Comparison of ENCODE assay signal across 12 cellular contexts in the genomic region with DNA sequence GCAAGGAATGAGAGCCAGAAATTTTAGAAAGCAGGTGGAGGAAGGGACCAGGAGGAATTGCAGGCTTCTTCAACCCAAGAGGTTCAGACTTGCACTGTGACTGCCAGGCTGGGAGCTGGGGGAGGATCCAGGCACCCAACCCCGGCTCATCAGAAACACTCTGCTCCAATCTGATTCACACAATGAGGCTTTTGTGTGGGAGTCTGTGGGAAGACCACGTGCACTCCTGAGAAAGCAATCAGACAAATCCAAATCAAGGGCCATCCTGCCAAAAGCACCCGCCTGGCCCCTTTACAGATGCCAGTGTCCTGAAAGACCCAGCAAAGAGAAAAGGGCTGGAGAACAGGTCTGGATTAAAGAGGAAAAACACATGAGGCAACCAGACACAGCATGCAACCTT. TPM values are rescaled to one million over a fixed set of nuclear protein-coding genes. Genes with fewer than 3 reads are reported as not detected.
DNase-seq lines count a peak whose midpoint lies in the region; ATAC-seq and TF ChIP-seq lines count a peak whose summit lies in the region.
"Had no signal": no experiment of that assay in that cellular context is flagged by ENCODE, and none has a peak within 500 bp of the region (broad histone marks: within the 10 kb centered on the region; RNA-seq: fewer than 3 reads in every experiment).

No MANE protein-coding gene starts in this region.

- DNase-seq in RWPE1 (ENCODE audit: low spot score) (no peak), fibroblast of villous mesenchyme (ENCODE audit: low read depth) (peak; percentile 48), neural crest cell (ENCODE audit: low read depth, low spot score) (peak; percentile 29), COLO668 (lab: John Stamatoyannopoulos, UW; ENCODE audit: unreplicated experiment) (no peak), DMS79 (lab: John Stamatoyannopoulos, UW) (no peak)
- DNase-seq: naive B cell, NCI-H1417, T-helper 17 cell had no signal

- peaks cover 4% of the 10 kb centered on the region for H3K36me3 Mint-ChIP-seq in neural crest cell (ENCODE audit: low read depth)
- H3K36me3 Mint-ChIP-seq: activated naive CD8-positive, alpha-beta T cell; naive B cell had no signal

- POLR2A ChIA-PET in RWPE1 (lab: Yijun Ruan, JAX; ENCODE audit: low non-redundant PET), result no interaction called here

- no peak for TF ChIP-seq CTCF in 22Rv1 (IDR thresholded peaks at IDR 0.05)
- TF ChIP-seq CTCF in RWPE1 (conservative IDR thresholded peaks at IDR 0.05; ENCODE audit: low read depth), result no peak
- no peak for TF ChIP-seq CTCF in fibroblast of villous mesenchyme (IDR thresholded peaks at IDR 0.05; ENCODE audit: insufficient read depth, low read depth, low read length)
- no peak for TF ChIP-seq CTCF in neural crest cell (conservative IDR thresholded peaks at IDR 0.05)

- no peak overlapping the region for H3K4me3 ChIP-seq in fibroblast of villous mesenchyme (ENCODE audit: low read depth, low read length)

- no peaks in the 10 kb centered on the region for H3K27me3 Mint-ChIP-seq in neural crest cell (ENCODE audit: low read depth)
- H3K27me3 Mint-ChIP-seq: activated naive CD8-positive, alpha-beta T cell; naive B cell had no signal

- H3K27ac Mint-ChIP-seq in neural crest cell (ENCODE audit: unreplicated experiment), result peak overlapping the region; percentile 65
- H3K27ac Mint-ChIP-seq: activated naive CD8-positive, alpha-beta T cell; T-helper 17 cell had no signal

- H3K27ac ChIP-seq in 22Rv1 (peak overlapping the region; percentile 12; the same call in 1 of the 2 replicates), RWPE1 (peak overlapping the region; percentile 49)

- H3K4me1 Mint-ChIP-seq in neural crest cell, result peaks cover 30% of the 10 kb centered on the region

- CTCF ChIA-PET in RWPE1 (lab: Yijun Ruan, JAX), result no interaction called here

- H3K4me3 Mint-ChIP-seq in neural crest cell, result no peak overlapping the region
- H3K4me3 Mint-ChIP-seq: activated naive CD8-positive, alpha-beta T cell; naive B cell; T-helper 17 cell had no signal

- no peaks in the 10 kb centered on the region for H3K9me3 Mint-ChIP-seq in neural crest cell
- H3K9me3 Mint-ChIP-seq: naive B cell had no signal

- ATAC-seq in esophagus mucosa, result no peak
- ATAC-seq in HG03460 (IDR thresholded peaks at IDR 0.05; ENCODE audit: unreplicated experiment), result no peak
- ATAC-seq: T-helper 17 cell had no signal

RNA-seq across cellular contexts. Expression of a gene that starts 16.0 kb away (rescaled TPM):
- total RNA-seq in fibroblast of villous mesenchyme (22.5 and 28.5 TPM in 2 replicates), neural crest cell (50.9 and 54.8 TPM in 2 replicates), esophagus mucosa (10.2 TPM)

Comparison
In these comparisons a context has a peak if more than half of its experiments do, and no peak if none do; other contexts are left out.
1. DNase-seq: peak in fibroblast of villous mesenchyme (single experiment) and neural crest cell (single experiment); none in RWPE1 (single experiment), COLO668 (single experiment) and DMS79 (single experiment).